In genomic region chr6:16723833-16724232, GRCh38 we compare ENCODE assay signal across 8 cellular contexts. TPM values are rescaled to one million over a fixed set of nuclear protein-coding genes. Genes with fewer than 3 reads are reported as not detected.
DNase-seq lines count a peak whose midpoint lies in the region; ATAC-seq and TF ChIP-seq lines count a peak whose summit lies in the region.
"Had no signal": no experiment of that assay in that cellular context is flagged by ENCODE, and none has a peak within 500 bp of the region (broad histone marks: within the 10 kb centered on the region; RNA-seq: fewer than 3 reads in every experiment).

No MANE protein-coding gene starts in this region.

- H3K4me3 ChIP-seq in gastroesophageal sphincter: no peak overlapping the region

- H3K27ac ChIP-seq in gastroesophageal sphincter: peak overlapping the region in 2 of 4 donors; percentile 11 to 57

- ATAC-seq in gastroesophageal sphincter (peak; percentile 34), HG03175 (IDR thresholded peaks at IDR 0.05; ENCODE audit: unreplicated experiment) (no peak)
- peak; percentile 85 for ATAC-seq in stimulated activated naive CD8-positive, alpha-beta T cell treated with anti-CD3 and anti-CD28 coated beads, Interleukin-15, Interleukin-2, amounts not matched to agents 100 U/mL and 50 U/mL, for 24 hours

- DNase-seq in HCEC 1CT (peak; percentile 97), SW480 (ENCODE audit: low spot score) (peak; percentile 90), mucosa of gallbladder (ENCODE audit: low spot score) (no peak)
- no peak for DNase-seq in stimulated activated naive CD8-positive, alpha-beta T cell treated with anti-CD3 and anti-CD28 coated beads, Interleukin-15, Interleukin-2, amounts not matched to agents 100 U/mL and 50 U/mL, for 24 hours
- DNase-seq in activated CD8-positive, alpha-beta memory T cell treated with anti-CD3 and anti-CD28 coated beads, Interleukin-2, amount 50 U/mL, for 48 hours: no peak
- DNase-seq: stimulated activated CD4-positive, alpha-beta T cell treated with anti-CD3 and anti-CD28 coated beads, Interleukin-1b, Interleukin-23, amount 100 ng/mL, for 48 hours had no signal

- H3K27me3 ChIP-seq in gastroesophageal sphincter: no peaks in the 10 kb centered on the region

- no peak for TF ChIP-seq POLR2A in gastroesophageal sphincter (IDR thresholded peaks at IDR 0.05)

- H3K9me3 ChIP-seq in gastroesophageal sphincter: no peaks in the 10 kb centered on the region

- H3K4me1 ChIP-seq in gastroesophageal sphincter: peaks cover 13 to 75% (median 15%) of the 10 kb centered on the region in 3 donors

- TF ChIP-seq CTCF in gastroesophageal sphincter (IDR thresholded peaks at IDR 0.05): no peak

- no peak for TF ChIP-seq EP300 in gastroesophageal sphincter (IDR thresholded peaks at IDR 0.05)

- 2 to 5% methylated on average over 2 to 3 of the region's 3 CpGs for WGBS in gastroesophageal sphincter (ENCODE audit: low coverage in 1 of 2), 2 donors

- H3K36me3 ChIP-seq in gastroesophageal sphincter: no peaks in the 10 kb centered on the region

RNA-seq across cellular contexts. Expression of gene ATXN1, which starts 37.4 kb away (rescaled TPM):
- total RNA-seq in gastroesophageal sphincter (10 to 100 TPM; 38.7 to 78.3 (median 62.6) TPM), mucosa of gallbladder (71.0 TPM)

Comparison
In these comparisons a context has a peak if more than half of its experiments do, and no peak if none do; other contexts are left out.
1. DNase-seq: peak in HCEC 1CT (single experiment) and SW480 (single experiment); none in stimulated activated naive CD8-positive, alpha-beta T cell treated with anti-CD3 and anti-CD28 coated beads, Interleukin-15, Interleukin-2, amounts not matched to agents 100 U/mL and 50 U/mL, for 24 hours (single experiment), mucosa of gallbladder (single experiment) and activated CD8-positive, alpha-beta memory T cell treated with anti-CD3 and anti-CD28 coated beads, Interleukin-2, amount 50 U/mL, for 48 hours (single experiment).